30 cellular contexts compared by ENCODE assay signal in the genomic region with DNA sequence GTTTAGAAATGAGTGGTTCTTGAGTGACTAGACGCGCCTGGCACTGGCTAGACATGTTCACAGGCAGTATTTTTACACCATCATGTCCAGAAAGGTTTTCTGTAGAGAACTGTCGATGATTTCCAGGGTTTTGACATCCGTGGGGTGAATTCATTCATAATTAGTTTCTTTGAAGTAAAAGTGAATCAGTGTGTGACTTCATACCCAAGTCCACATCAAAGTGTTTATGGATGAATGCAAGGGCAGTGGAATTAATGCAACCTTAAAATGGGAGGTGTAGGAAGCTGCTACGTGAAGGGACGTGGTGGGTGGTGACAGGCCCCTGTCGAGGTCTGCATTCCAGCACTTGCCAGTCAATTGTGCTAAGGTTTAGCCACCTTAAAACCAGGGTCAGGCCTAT.
"Had no signal": no experiment of that assay in that cellular context is flagged by ENCODE, and none has a peak within 500 bp of the region (broad histone marks: within the 10 kb centered on the region; RNA-seq: fewer than 3 reads in every experiment).

No MANE protein-coding gene starts in this region.

- H3K27ac ChIP-seq: colonic mucosa, left lung, neural progenitor cell, parathyroid adenoma, right atrium auricular region, stomach, thyroid gland, vagina had no signal

- H3K36me3 ChIP-seq: colonic mucosa, esophagus squamous epithelium, left lung, neural progenitor cell, right atrium auricular region, stomach, thyroid gland, vagina had no signal

- H3K9ac ChIP-seq: neural progenitor cell, parathyroid adenoma had no signal

- H3K4me3 Mint-ChIP-seq: dendritic cell treated with granulocyte-macrophage colony-stimulating factor and Interleukin-4, amounts not matched to agents 40 ng/mL and 50 ng/mL, for 4 days; immature natural killer cell; naive thymus-derived CD4-positive, alpha-beta T cell; nephron; neural progenitor cell; stimulated activated effector memory CD8-positive, alpha-beta T cell treated with anti-CD3 and anti-CD28 coated beads, Interleukin-12 subunit alpha, Interleukin-12 subunit beta, amount 100 ng/mL, for 72 hours had no signal

- H3K4me1 Mint-ChIP-seq: immature natural killer cell; nephron; stimulated activated effector memory CD8-positive, alpha-beta T cell treated with anti-CD3 and anti-CD28 coated beads, Interleukin-12 subunit alpha, Interleukin-12 subunit beta, amount 100 ng/mL, for 72 hours had no signal

- H3K27me3 ChIP-seq: colonic mucosa, esophagus squamous epithelium, left lung, neural progenitor cell, right atrium auricular region, stomach, thyroid gland, vagina had no signal

- H3K4me3 ChIP-seq: colonic mucosa, esophagus squamous epithelium, left lung, neural progenitor cell, right atrium auricular region, smooth muscle cell, stomach, thyroid gland, vagina had no signal

- H3K36me3 Mint-ChIP-seq: immature natural killer cell; naive thymus-derived CD4-positive, alpha-beta T cell; neural progenitor cell; stimulated activated effector memory CD8-positive, alpha-beta T cell treated with anti-CD3 and anti-CD28 coated beads, Interleukin-12 subunit alpha, Interleukin-12 subunit beta, amount 100 ng/mL, for 72 hours had no signal

- H2AFZ ChIP-seq: neural progenitor cell, parathyroid adenoma had no signal

- DNase-seq: colonic mucosa; effector memory CD4-positive, alpha-beta T cell; esophagus squamous epithelium; foreskin melanocyte; glutamatergic neuron; hypothalamus; immature natural killer cell; islet precursor cell; left cardiac atrium; left lung; mesendoderm; midbrain; naive thymus-derived CD4-positive, alpha-beta T cell; stimulated activated CD4-positive, alpha-beta T cell treated with anti-CD3 and anti-CD28 coated beads, Interleukin-12 subunit alpha, Interleukin-12 subunit beta, amount 100 ng/mL, for 4 hours; stimulated activated CD4-positive, alpha-beta T cell treated with anti-CD3 and anti-CD28 coated beads, Interleukin-1b, Interleukin-23, amount 100 ng/mL, for 48 hours; stimulated activated CD4-positive, alpha-beta T cell treated with anti-CD3 and anti-CD28 coated beads, Interleukin-4, amount 100 ng/mL, for 1 hour; stimulated activated naive CD4-positive, alpha-beta T cell treated with Interleukin-2 at 50 U/mL for 16 hours; stomach; thyroid gland; trophoblast cell had no signal

- H3K79me2 ChIP-seq: parathyroid adenoma had no signal

- H3K9me3 Mint-ChIP-seq: dendritic cell treated with granulocyte-macrophage colony-stimulating factor and Interleukin-4, amounts not matched to agents 40 ng/mL and 50 ng/mL, for 4 days; immature natural killer cell; nephron; stimulated activated effector memory CD8-positive, alpha-beta T cell treated with anti-CD3 and anti-CD28 coated beads, Interleukin-12 subunit alpha, Interleukin-12 subunit beta, amount 100 ng/mL, for 72 hours had no signal

- H3K4me1 ChIP-seq: colonic mucosa, left lung, parathyroid adenoma, right atrium auricular region, stomach, thyroid gland, vagina had no signal

- H3K27me3 Mint-ChIP-seq: naive thymus-derived CD4-positive, alpha-beta T cell; progenitor cell of endocrine pancreas had no signal

- H3K4me2 ChIP-seq: neural progenitor cell, smooth muscle cell had no signal

- ATAC-seq: left cardiac atrium; left lung; naive thymus-derived CD4-positive, alpha-beta T cell; sciatic nerve; stimulated activated effector memory CD8-positive, alpha-beta T cell treated with anti-CD3 and anti-CD28 coated beads, Interleukin-12 subunit alpha, Interleukin-12 subunit beta, amount 100 ng/mL, for 72 hours had no signal

- H3K9me3 ChIP-seq: colonic mucosa, esophagus squamous epithelium, left lung, right atrium auricular region, stomach, thyroid gland, vagina had no signal
